23 cellular contexts compared by ENCODE assay signal in the genomic region with DNA sequence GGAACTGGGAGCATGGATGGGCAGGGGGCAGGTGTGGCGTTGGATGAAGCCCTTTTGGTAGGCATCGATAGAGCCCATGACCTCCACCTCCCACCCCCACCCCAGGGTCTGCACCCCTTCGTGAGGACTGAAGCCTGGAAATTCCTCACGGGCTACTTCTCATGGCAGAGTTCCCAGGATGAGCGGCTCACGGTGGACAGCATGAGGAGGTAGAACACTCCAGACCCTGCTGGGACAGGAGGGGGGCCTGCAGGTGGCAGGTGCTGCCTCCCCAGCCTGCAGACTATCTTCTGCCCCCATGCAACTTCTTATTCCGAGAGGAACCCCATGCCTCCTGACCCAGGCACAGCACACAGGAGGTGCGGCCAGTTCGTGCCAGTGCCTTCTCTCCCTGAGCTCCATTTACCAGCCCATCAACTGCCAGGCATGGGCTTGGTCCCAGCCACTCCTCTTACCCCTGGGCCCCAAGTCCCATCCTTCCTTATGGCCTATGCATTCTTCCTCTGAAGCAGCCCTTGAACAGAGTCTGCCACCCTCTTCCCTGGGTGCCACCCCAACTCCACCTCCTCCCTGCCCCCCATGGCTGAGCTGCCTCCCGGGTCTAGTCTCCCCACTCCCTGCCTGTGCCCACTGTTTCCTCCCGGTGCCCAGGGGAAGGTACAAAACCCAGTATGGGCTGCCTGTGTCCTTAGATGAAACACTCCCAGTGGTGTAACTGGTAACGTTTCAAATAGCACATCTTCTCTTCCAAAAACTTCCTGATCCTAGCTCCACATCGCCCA. TPM values are rescaled to one million over a fixed set of nuclear protein-coding genes. Genes with fewer than 3 reads are reported as not detected.
"Had no signal": no experiment of that assay in that cellular context is flagged by ENCODE, and none has a peak within 500 bp of the region (broad histone marks: within the 10 kb centered on the region; RNA-seq: fewer than 3 reads in every experiment).

No MANE protein-coding gene starts in this region.

- H3K4me3 Mint-ChIP-seq: naive B cell, nephron had no signal

- H3K4me1 Mint-ChIP-seq: naive B cell, nephron had no signal

- H3K36me3 Mint-ChIP-seq: naive B cell had no signal

- H3K27ac Mint-ChIP-seq: naive B cell, nephron had no signal

- ATAC-seq: esophagus mucosa, heart right ventricle, left ventricle myocardium superior had no signal

- DNase-seq: cortex of kidney; effector CD8-positive, alpha-beta T cell; heart right ventricle; hypothalamus; left ventricle myocardium superior; mesenchymal stem cell; naive B cell; sigmoid colon; stimulated activated naive CD4-positive, alpha-beta T cell; stomach; substantia nigra; trophoblast cell had no signal

- H3K9me3 Mint-ChIP-seq: naive B cell had no signal

RNA-seq across cellular contexts. Expression of gene TBC1D21, which starts 8.4 kb away (rescaled TPM):
- total RNA-seq: chondrocyte, esophagus mucosa, fibroblast of lung, frontal cortex, glomerular endothelial cell, heart right ventricle, left ventricle myocardium superior, lung, osteoblast, pulmonary artery endothelial cell, sigmoid colon, stomach, thoracic aorta, uterus had no signal
